Comparison of ENCODE assay signal across 1 cellular context in the genomic region with DNA sequence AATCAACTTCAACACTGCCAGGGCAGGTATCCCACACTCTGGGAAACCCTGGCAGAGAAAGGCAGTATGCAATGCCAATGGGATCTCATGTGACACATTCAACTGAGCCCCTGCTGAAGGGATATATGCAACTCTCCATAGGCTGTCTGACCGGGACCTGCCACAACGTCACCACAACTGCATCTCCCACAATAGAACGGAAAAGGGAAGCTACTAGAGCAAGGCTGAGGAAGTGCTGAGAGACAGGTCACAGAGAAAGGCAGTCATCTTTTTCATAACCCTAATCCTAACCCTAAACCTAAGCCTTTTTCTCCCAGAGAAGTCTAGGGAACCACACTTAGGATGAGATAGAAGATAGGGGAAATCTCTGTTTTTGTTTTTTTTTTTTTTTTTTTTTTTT.
TF ChIP-seq lines count a peak whose summit lies in the region.

No MANE protein-coding gene starts in this region.

TF ChIP-seq in GM23338, 12 proteins besides CTCF, POLR2A, EP300 and RAD21 (continued from another document):
- TF ChIP-seq ZNF462 (CRISPR knock-in tag; IDR thresholded peaks at IDR 0.05) (no peak), CREB1 (CRISPR knock-in tag; IDR thresholded peaks at IDR 0.05; ENCODE audit: low read depth) (no peak)
